In the genomic region with DNA sequence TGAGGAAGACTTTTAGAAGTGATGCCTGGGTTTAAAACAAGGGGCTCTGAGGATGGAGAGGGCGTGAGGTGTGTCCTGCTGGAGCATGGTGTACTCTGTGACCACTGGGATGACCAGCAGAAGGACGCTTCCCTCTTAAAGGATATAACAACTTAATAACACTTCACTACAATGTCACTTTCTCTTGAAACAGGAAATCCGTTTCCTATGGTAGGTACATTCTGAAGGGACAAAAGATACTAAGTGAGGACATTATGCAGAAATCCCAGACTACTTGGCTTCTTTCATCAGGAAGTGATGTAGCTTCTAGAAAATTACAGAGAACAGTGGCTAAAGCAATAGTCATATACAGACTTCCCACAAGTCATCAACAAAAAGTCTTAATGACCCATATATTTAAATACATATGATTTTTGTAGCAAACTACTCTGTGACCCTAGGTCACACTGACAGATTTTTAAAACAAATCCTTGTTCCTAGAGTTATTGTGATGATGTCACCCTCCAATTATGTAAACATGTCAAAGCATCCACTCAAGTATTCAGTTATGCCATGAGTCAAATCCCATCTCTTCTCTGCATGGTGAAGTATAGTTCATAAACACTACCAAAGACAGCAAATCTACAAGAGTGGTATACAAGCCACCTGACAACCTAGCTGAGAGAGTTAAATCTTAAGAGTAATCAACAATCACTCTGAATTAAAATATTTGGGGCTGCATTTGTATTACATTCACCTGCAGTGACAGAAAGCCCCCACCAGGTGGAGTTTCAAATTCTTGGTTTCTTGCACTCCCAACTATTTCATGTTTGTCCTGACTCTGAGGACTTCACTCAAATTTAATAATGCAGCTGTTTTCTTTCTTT, we compare ENCODE assay signal across 8 cellular contexts. TPM values are rescaled to one million over a fixed set of nuclear protein-coding genes. Genes with fewer than 3 reads are reported as not detected.
DNase-seq lines count a peak whose midpoint lies in the region; ATAC-seq, FAIRE-seq and TF ChIP-seq lines count a peak whose summit lies in the region.

No MANE protein-coding gene starts in this region.

- H3K9me3 ChIP-seq in adipocyte (ENCODE audit: control insufficient read depth, low read length) (no peaks in the 10 kb centered on the region), left ventricle myocardium inferior (replicated peaks) (no peaks in the 10 kb centered on the region), small intestine (ENCODE audit: control insufficient read depth, low read depth) (no peaks in the 10 kb centered on the region)

- ATAC-seq in Right ventricle myocardium inferior (peak; percentile 35), HG03196 (IDR thresholded peaks at IDR 0.05; ENCODE audit: unreplicated experiment) (no peak), HG03460 (IDR thresholded peaks at IDR 0.05; ENCODE audit: unreplicated experiment) (no peak)

- H3K36me3 ChIP-seq in adipocyte (ENCODE audit: control insufficient read depth, insufficient read depth, low read length, severe bottlenecking), result peaks cover 58% of the 10 kb centered on the region
- H3K36me3 ChIP-seq in left ventricle myocardium inferior, result peaks cover 35% of the 10 kb centered on the region
- peaks cover 8 to 10% of the 10 kb centered on the region in 2 donors for H3K36me3 ChIP-seq in small intestine (ENCODE audit: control insufficient read depth in 2 of 2, insufficient read depth in 2 of 2, low read length in 2 of 2)

- intact Hi-C loops in Right ventricle myocardium inferior (cut with DNase I), result loop anchor here (2.0 to 10.0 kb wide), 2 partner anchors 33 to 709 kb away; partner anchors contain the start of gene PITPNB
- intact Hi-C loops in cardiac septum (cut with DNase I), result no loop called here
- intact Hi-C loops in left ventricle myocardium inferior (cut with micrococcal nuclease), result loop anchor here (5.0 kb wide), 1 partner anchor 121 kb away; no protein-coding TSS in a partner anchor

- H3K9ac ChIP-seq in adipocyte (ENCODE audit: low read length), result no peak overlapping the region

- FAIRE-seq in small intestine (lab: Jason Lieb, UNC), result no peak

- 73 to 89% (median 87%) methylated on average over 3 of the region's 3 CpGs for WGBS in small intestine, 3 donors

- H3K4me3 ChIP-seq in adipocyte (ENCODE audit: low read length) (no peak overlapping the region), left ventricle myocardium inferior (no peak overlapping the region), small intestine (ENCODE audit: low read depth in 1 of 2, low read length in 2 of 2) (no peak overlapping the region)

- DNase-seq in Right ventricle myocardium inferior (ENCODE audit: missing footprints) (no peak), cardiac septum (ENCODE audit: low spot score) (no peak), NCI-H748 (lab: John Stamatoyannopoulos, UW; ENCODE audit: unreplicated experiment) (peak; percentile 6), adipocyte (ENCODE audit: low read depth) (peak; percentile 81), left ventricle myocardium inferior (no peak), small intestine (peak; percentile 36)

- H3K27me3 ChIP-seq in adipocyte (replicated peaks; ENCODE audit: control insufficient read depth, insufficient read depth, low read length), result no peaks in the 10 kb centered on the region
- H3K27me3 ChIP-seq in left ventricle myocardium inferior (ENCODE audit: low read depth), result no peaks in the 10 kb centered on the region
- no peaks in the 10 kb centered on the region for H3K27me3 ChIP-seq in small intestine (ENCODE audit: control insufficient read depth in 2 of 2, insufficient read depth in 2 of 2, low read length in 2 of 2)

- peak; percentile 91 for TF ChIP-seq CTCF in left ventricle myocardium inferior (IDR thresholded peaks at IDR 0.05; ENCODE audit: borderline replicate concordance)

- H3K4me1 ChIP-seq in adipocyte (ENCODE audit: control insufficient read depth, insufficient read depth, low read length) (peaks cover 25% of the 10 kb centered on the region), left ventricle myocardium inferior (peaks cover 65% of the 10 kb centered on the region), small intestine (ENCODE audit: control insufficient read depth in 2 of 2, insufficient read depth in 1 of 2, low read depth in 1 of 2, low read length in 1 of 2) (no peaks in the 10 kb centered on the region)

- peak overlapping the region; percentile 66 for H3K27ac ChIP-seq in left ventricle myocardium inferior (replicated peaks)
- H3K27ac ChIP-seq in small intestine (ENCODE audit: low read depth in 1 of 2, low read length in 1 of 2), result peak overlapping the region in 1 of 2 donors; percentile 82

RNA-seq across cellular contexts. Expression of gene PITPNB, which starts 32.8 kb away (rescaled TPM):
- 43.7 TPM for total RNA-seq in Right ventricle myocardium inferior
- total RNA-seq in cardiac septum, result 69.2 TPM
- total RNA-seq in left ventricle myocardium inferior, result 60.0 TPM
- polyA plus RNA-seq in small intestine, result 10 to 100 TPM; 13.2 to 28.5 (median 17.0) TPM

Comparison
In these comparisons a context has a peak if more than half of its experiments do, and no peak if none do; other contexts are left out.
1. DNase-seq: peak in NCI-H748 (single experiment), adipocyte (single experiment) and small intestine (single experiment); none in Right ventricle myocardium inferior (single experiment), cardiac septum (single experiment) and left ventricle myocardium inferior (single experiment).